ENCODE assay signal across 11 cellular contexts in genomic region chr1:18907914-18908845, GRCh38. TPM values are rescaled to one million over a fixed set of nuclear protein-coding genes. Genes with fewer than 3 reads are reported as not detected.
A peak's percentile ranks its signal among the peaks of the same experiment; 100 is the strongest.
DNase-seq lines count a peak whose midpoint lies in the region; ATAC-seq, FAIRE-seq and TF ChIP-seq lines count a peak whose summit lies in the region.
"Had no signal": no experiment of that assay in that cellular context is flagged by ENCODE, and none has a peak within 500 bp of the region (broad histone marks: within the 10 kb centered on the region; RNA-seq: fewer than 3 reads in every experiment).

No MANE protein-coding gene starts in this region.

- intact Hi-C loops in transverse colon (cut with DNase I; ENCODE audit: low total_unique reads), result loop anchor here (5.0 kb wide), 1 partner anchor 49 kb away; the partner anchor contains the start of gene IFFO2

- no peaks in the 10 kb centered on the region for H3K9me3 ChIP-seq in transverse colon
- H3K9me3 ChIP-seq in small intestine (ENCODE audit: control insufficient read depth, low read depth), result no peaks in the 10 kb centered on the region

- H3K4me3 ChIP-seq in transverse colon (no peak overlapping the region), small intestine (ENCODE audit: low read depth in 1 of 2, low read length in 2 of 2) (no peak overlapping the region)

- H3K4me1 ChIP-seq in transverse colon (peaks cover 7 to 18% (median 14%) of the 10 kb centered on the region in 4 donors), small intestine (ENCODE audit: control insufficient read depth in 2 of 2, insufficient read depth in 1 of 2, low read depth in 1 of 2, low read length in 1 of 2) (no peaks in the 10 kb centered on the region)

- peak overlapping the region; percentile 54 for H3K27ac Mint-ChIP-seq in activated CD4-positive, alpha-beta T cell treated with anti-CD3 and anti-CD28 coated beads, Interleukin-2, amount 10 ng/mL, durations not matched to agents 7 days and 5 days
- H3K27ac Mint-ChIP-seq in memory B cell, result peak overlapping the region; percentile 80

- H3K36me3 Mint-ChIP-seq in activated CD4-positive, alpha-beta T cell treated with anti-CD3 and anti-CD28 coated beads, Interleukin-2, amount 10 ng/mL, durations not matched to agents 7 days and 5 days (ENCODE audit: low read depth), result peaks cover 37% of the 10 kb centered on the region
- peaks cover 23% of the 10 kb centered on the region for H3K36me3 Mint-ChIP-seq in memory B cell

- no peak for FAIRE-seq in small intestine (lab: Jason Lieb, UNC)
- FAIRE-seq: A204.1 had no signal

- TF ChIP-seq EP300 in transverse colon (IDR thresholded peaks at IDR 0.05; ENCODE audit: low read depth), result no peak

- no peak overlapping the region for H3K4me3 Mint-ChIP-seq in activated CD4-positive, alpha-beta T cell treated with anti-CD3 and anti-CD28 coated beads, Interleukin-2, amount 10 ng/mL, durations not matched to agents 7 days and 5 days
- peak overlapping the region; percentile 69 for H3K4me3 Mint-ChIP-seq in memory B cell

- H3K9me3 Mint-ChIP-seq in activated CD4-positive, alpha-beta T cell treated with anti-CD3 and anti-CD28 coated beads, Interleukin-2, amount 10 ng/mL, durations not matched to agents 7 days and 5 days, result no peaks in the 10 kb centered on the region
- no peaks in the 10 kb centered on the region for H3K9me3 Mint-ChIP-seq in memory B cell

- no peak for DNase-seq in activated CD4-positive, alpha-beta T cell treated with anti-CD3 and anti-CD28 coated beads, Interleukin-2, amount 10 ng/mL, durations not matched to agents 7 days and 5 days
- DNase-seq in activated CD4-positive, alpha-beta T cell treated with anti-CD3 and anti-CD28 coated beads for 4 hours, result no peak
- DNase-seq in memory B cell (ENCODE audit: low spot score in 2 of 2) (no peak), transverse colon (no peak), small intestine (no peak), T-helper 9 cell (no peak)
- DNase-seq: activated T-cell treated with anti-CD3 and anti-CD28 coated beads, Interleukin-2, amount 50 U/mL, for 48 hours; SHP77 had no signal

- WGBS in transverse colon (ENCODE audit: low coverage in 1 of 2), 2 donors, result 47 to 66% methylated on average over 2 to 22 of the region's 22 CpGs
- WGBS in small intestine, 3 donors, result 66 to 91% (median 83%) methylated on average over 21 to 22 of the region's 22 CpGs

- peaks cover 0 to 4% (median 0%) of the 10 kb centered on the region in 4 donors for H3K36me3 ChIP-seq in transverse colon
- peaks cover 0 to 2% of the 10 kb centered on the region in 2 donors for H3K36me3 ChIP-seq in small intestine (ENCODE audit: control insufficient read depth in 2 of 2, insufficient read depth in 2 of 2, low read length in 2 of 2)

- H3K27ac ChIP-seq in angular gyrus (ENCODE audit: low read depth, low read length), result peak overlapping the region; percentile 65
- H3K27ac ChIP-seq in transverse colon, result peak overlapping the region in 3 of 4 donors; percentile 40 to 81 (median 65)
- peak overlapping the region in 1 of 2 donors; percentile 41 for H3K27ac ChIP-seq in small intestine (ENCODE audit: low read depth in 1 of 2, low read length in 1 of 2)

- H3K27me3 ChIP-seq in transverse colon (no peaks in the 10 kb centered on the region), small intestine (ENCODE audit: control insufficient read depth in 2 of 2, insufficient read depth in 2 of 2, low read length in 2 of 2) (no peaks in the 10 kb centered on the region)

- TF ChIP-seq CTCF in transverse colon (IDR thresholded peaks at IDR 0.05), result no peak

- POLR2A ChIA-PET in activated CD4-positive, alpha-beta T cell treated with anti-CD3 and anti-CD28 coated beads, Interleukin-2, amount 10 ng/mL, durations not matched to agents 7 days and 5 days (lab: Charles Lee), result no interaction called here

- CTCF ChIA-PET in activated CD4-positive, alpha-beta T cell treated with anti-CD3 and anti-CD28 coated beads, Interleukin-2, amount 10 ng/mL, durations not matched to agents 7 days and 5 days (lab: Charles Lee), result interaction anchor here (0.7 to 2.3 kb wide), 13 partner anchors 15 to 303 kb away, joined by 3 to 11 read pairs (median 4); no protein-coding TSS in a partner anchor

- ATAC-seq in memory B cell (ENCODE audit: low read depth), result peak; percentile 68
- ATAC-seq in GM21529 (IDR thresholded peaks at IDR 0.05; ENCODE audit: unreplicated experiment), result no peak

- TF ChIP-seq POLR2A in transverse colon (IDR thresholded peaks at IDR 0.05), result no peak

- no peaks in the 10 kb centered on the region for H3K27me3 Mint-ChIP-seq in activated CD4-positive, alpha-beta T cell treated with anti-CD3 and anti-CD28 coated beads, Interleukin-2, amount 10 ng/mL, durations not matched to agents 7 days and 5 days
- no peaks in the 10 kb centered on the region for H3K27me3 Mint-ChIP-seq in memory B cell

- peaks cover 21% of the 10 kb centered on the region for H3K4me1 Mint-ChIP-seq in activated CD4-positive, alpha-beta T cell treated with anti-CD3 and anti-CD28 coated beads, Interleukin-2, amount 10 ng/mL, durations not matched to agents 7 days and 5 days
- H3K4me1 Mint-ChIP-seq in memory B cell, result peaks cover 9% of the 10 kb centered on the region

- in situ Hi-C loops in transverse colon (cut with MboI; ENCODE audit: low pct_ligation_motif_present in 1 of 4, low pct_unique_long_range_greater_than_20kb in 1 of 4, low sequenced_read_pairs in 3 of 4), result loop anchor here (5.0 to 25.0 kb wide), 3 partner anchors 64 to 329 kb away; no protein-coding TSS in a partner anchor

RNA-seq across cellular contexts. Expression of gene ALDH4A1, which starts 5.8 kb away (rescaled TPM):
- 1 to 10 TPM; 4.3 to 5.9 TPM for total RNA-seq in activated CD4-positive, alpha-beta T cell treated with anti-CD3 and anti-CD28 coated beads, Interleukin-2, amount 10 ng/mL, durations not matched to agents 7 days and 5 days
- total RNA-seq in transverse colon, result 1 to 10 TPM; 3.8 to 6.0 (median 4.8) TPM
- 1 to 10 TPM in 1 of 3 donors, under 1 TPM in 2; 0.22 to 6.3 (median 0.81) TPM for polyA plus RNA-seq in small intestine

RNA-seq across cellular contexts. Expression of gene IFFO2, which starts 48.3 kb away (rescaled TPM):
- 10 to 100 TPM; 20.4 to 21.7 TPM for total RNA-seq in activated CD4-positive, alpha-beta T cell treated with anti-CD3 and anti-CD28 coated beads, Interleukin-2, amount 10 ng/mL, durations not matched to agents 7 days and 5 days
- 100 to 1,000 TPM in 1 of 4 donors, 10 to 100 TPM in 2, 1 to 10 TPM in 1; 5.0 to 145 (median 13.6) TPM for total RNA-seq in transverse colon
- polyA plus RNA-seq in small intestine, result 1 to 10 TPM in 2 of 3 donors, under 1 TPM in 1; 0.22 to 3.5 (median 1.4) TPM

RNA-seq across cellular contexts. Expression of gene TAS1R2, which starts 48.7 kb away (rescaled TPM):
- total RNA-seq in activated CD4-positive, alpha-beta T cell treated with anti-CD3 and anti-CD28 coated beads, Interleukin-2, amount 10 ng/mL, durations not matched to agents 7 days and 5 days, result not detected
- total RNA-seq in transverse colon, result not detected
- polyA plus RNA-seq in small intestine, result not detected
